1 cellular context compared by ENCODE assay signal in genomic region chr11:120682026-120682649, GRCh38.
TF ChIP-seq lines count a peak whose summit lies in the region.

No MANE protein-coding gene starts in this region.

TF ChIP-seq in H1, 55 proteins besides CTCF, POLR2A, EP300 and RAD21 (continued from another document):
- TF ChIP-seq E2F6 (IDR thresholded peaks at IDR 0.05) (peak; percentile 82), SIX5 (IDR thresholded peaks at IDR 0.05; ENCODE audit: low read depth, low read length) (no peak)
